8 cellular contexts compared by ENCODE assay signal in the genomic region with DNA sequence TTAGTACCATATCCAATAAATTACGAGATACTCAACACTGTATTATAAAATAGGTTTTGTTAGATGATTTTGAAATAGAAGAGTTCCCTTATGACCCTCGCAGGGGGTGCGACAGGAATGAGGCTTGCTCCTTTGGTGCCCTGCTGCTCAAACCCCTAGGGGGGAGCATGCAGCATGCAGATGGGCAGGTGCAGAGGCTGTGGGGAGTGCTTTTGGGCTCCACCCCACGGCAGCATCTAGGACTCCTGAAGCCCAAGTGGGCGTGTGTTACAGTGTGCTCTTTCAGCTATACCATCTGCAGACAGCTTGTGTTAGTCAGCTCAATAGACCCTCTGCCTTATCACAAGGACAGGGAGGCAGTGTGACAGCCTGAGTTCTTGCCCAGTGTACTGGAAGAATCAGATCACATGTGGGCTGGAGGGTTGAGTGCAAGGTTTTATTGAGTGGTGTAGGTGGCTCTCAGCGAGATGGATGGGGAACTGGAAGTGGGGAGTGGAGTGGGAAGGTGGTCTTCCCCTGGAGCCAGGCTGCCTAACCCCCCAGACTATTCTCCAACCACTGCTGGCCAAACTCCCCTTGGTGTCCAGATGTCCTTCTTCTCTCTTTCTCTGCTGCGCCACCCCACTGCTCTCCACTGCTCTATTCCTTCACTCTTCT. TPM values are rescaled to one million over a fixed set of nuclear protein-coding genes. Genes with fewer than 3 reads are reported as not detected.
A peak's percentile ranks its signal among the peaks of the same experiment; 100 is the strongest.
DNase-seq lines count a peak whose midpoint lies in the region; ATAC-seq and TF ChIP-seq lines count a peak whose summit lies in the region.

No MANE protein-coding gene starts in this region.

- TF ChIP-seq CTCF in AG04450 (IDR thresholded peaks at IDR 0.05; ENCODE audit: low read depth, low read length): 0 out of 2 replicates have a peak, but pooled peaks have one; percentile 7

- CTCF ChIA-PET in AG04450 (lab: Charles Lee): no interaction called here
- CTCF ChIA-PET in CD8-positive, alpha-beta memory T cell (lab: Charles Lee): no interaction called here

- no peak for TF ChIP-seq POLR2A in erythroblast (IDR thresholded peaks at IDR 0.05; ENCODE audit: low read length)

- H3K27me3 ChIP-seq in AG04450 (ENCODE audit: control insufficient read depth, insufficient read depth, low read length): no peaks in the 10 kb centered on the region
- H3K27me3 ChIP-seq in CD8-positive, alpha-beta memory T cell (ENCODE audit: insufficient read depth, low read length, poor library complexity, severe bottlenecking): peaks cover 3% of the 10 kb centered on the region

- ATAC-seq in GM18517 (IDR thresholded peaks at IDR 0.05; ENCODE audit: unreplicated experiment) (peak; percentile 86), HG03439 (IDR thresholded peaks at IDR 0.05; ENCODE audit: unreplicated experiment) (peak; percentile 58)

- peaks cover 0 to 17% of the 10 kb centered on the region in 2 donors for H3K27me3 Mint-ChIP-seq in CD8-positive, alpha-beta memory T cell

- H3K36me3 ChIP-seq in CD8-positive, alpha-beta memory T cell (ENCODE audit: insufficient read depth, low read length): no peaks in the 10 kb centered on the region

- H3K4me1 ChIP-seq in CD8-positive, alpha-beta memory T cell (ENCODE audit: insufficient read depth, low read length): no peaks in the 10 kb centered on the region

- DNase-seq in AG04450 (ENCODE audit: low read depth, low spot score) (no peak), erythroblast (lab: John Stamatoyannopoulos, UW) (peak; percentile 20 to 23), NCI-H187 (lab: John Stamatoyannopoulos, UW) (no peak), HK-2 (ENCODE audit: unreplicated experiment) (no peak), NCI-H146 (lab: John Stamatoyannopoulos, UW) (no peak)
- DNase-seq in CD8-positive, alpha-beta memory T cell: no peak

- POLR2A ChIA-PET in AG04450 (lab: Yijun Ruan, JAX): no interaction called here
- POLR2A ChIA-PET in CD8-positive, alpha-beta memory T cell (lab: Charles Lee): no interaction called here

- no peak overlapping the region for H3K27ac ChIP-seq in AG04450 (ENCODE audit: low read depth, low read length)
- H3K27ac ChIP-seq in CD8-positive, alpha-beta memory T cell (ENCODE audit: low read depth, low read length): no peak overlapping the region

- H3K27ac Mint-ChIP-seq in CD8-positive, alpha-beta memory T cell: no peak overlapping the region

- H3K9me3 Mint-ChIP-seq in CD8-positive, alpha-beta memory T cell: no peaks in the 10 kb centered on the region

- peaks cover 0 to 9% (median 0%) of the 10 kb centered on the region in 3 donors for H3K4me1 Mint-ChIP-seq in CD8-positive, alpha-beta memory T cell

- H3K36me3 Mint-ChIP-seq in CD8-positive, alpha-beta memory T cell: no peaks in the 10 kb centered on the region

- H3K4me3 Mint-ChIP-seq in CD8-positive, alpha-beta memory T cell: no peak overlapping the region

- no peak overlapping the region for H3K4me3 ChIP-seq in AG04450 (ENCODE audit: low read depth, low read length)
- H3K4me3 ChIP-seq in CD8-positive, alpha-beta memory T cell (ENCODE audit: low read length): no peak overlapping the region

- no peaks in the 10 kb centered on the region for H3K9me3 ChIP-seq in AG04450 (ENCODE audit: control insufficient read depth, insufficient read depth, low read length)
- no peaks in the 10 kb centered on the region for H3K9me3 ChIP-seq in CD8-positive, alpha-beta memory T cell (ENCODE audit: low read length)

RNA-seq across cellular contexts. Expression of a gene that starts 3.1 kb away (rescaled TPM):
- not detected in 2 replicates for polyA plus RNA-seq in AG04450 (2011; rRNA removed)
- polyA minus RNA-seq in AG04450 (2011; rRNA and poly(A)+ RNA removed): 0.04 TPM in 1 of 2 replicates, not detected in the other
- 1 to 10 TPM; 1.4 TPM for total RNA-seq in CD8-positive, alpha-beta memory T cell
- polyA plus RNA-seq in CD8-positive, alpha-beta memory T cell: not detected

RNA-seq across cellular contexts. Expression of a gene that starts 54.0 kb away (rescaled TPM):
- polyA plus RNA-seq in AG04450 (2011; rRNA removed): 0.01 and 0.02 TPM in 2 replicates
- polyA minus RNA-seq in AG04450 (2011; rRNA and poly(A)+ RNA removed): not detected in 2 replicates
- under 1 TPM; 0.09 to 0.11 TPM for total RNA-seq in CD8-positive, alpha-beta memory T cell
- not detected for polyA plus RNA-seq in CD8-positive, alpha-beta memory T cell

Comparison
In these comparisons a context has a peak if more than half of its experiments do, and no peak if none do; other contexts are left out.
1. DNase-seq: peak in erythroblast (2 of 2); none in AG04450 (single experiment), NCI-H187 (0 of 2), CD8-positive, alpha-beta memory T cell (0 of 5), HK-2 (single experiment) and NCI-H146 (single experiment).